In the genomic region with DNA sequence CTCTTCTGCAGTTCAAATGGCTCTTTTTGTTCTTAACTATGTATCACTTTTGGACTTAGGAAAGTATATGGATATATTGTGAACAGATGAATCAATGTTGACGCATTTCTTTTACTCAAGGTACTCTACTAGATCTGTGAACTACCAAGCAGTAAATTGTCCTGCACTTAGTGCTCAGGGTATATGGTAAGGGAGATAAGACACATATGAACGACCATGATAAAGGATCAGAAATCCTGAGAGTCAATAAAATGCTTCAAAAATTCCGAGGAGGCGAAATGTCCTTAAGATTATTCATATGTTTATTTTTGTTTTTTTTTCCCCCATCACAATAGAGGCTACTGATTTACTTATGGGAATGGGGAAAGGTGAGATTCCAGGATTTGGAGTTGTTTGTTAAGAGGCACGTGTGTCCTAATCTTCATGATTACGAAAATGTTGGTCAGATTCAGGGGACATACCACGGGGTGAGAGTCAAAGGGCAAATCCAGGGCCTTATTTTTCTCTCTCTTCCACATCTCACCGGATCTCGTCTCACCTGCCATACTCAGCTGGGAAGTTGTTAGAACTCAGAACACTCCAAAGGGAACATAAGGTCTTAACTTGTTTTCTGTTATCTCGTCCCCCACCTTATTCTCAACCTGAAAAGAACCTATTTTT, we compare ENCODE assay signal across 22 cellular contexts.
A peak's percentile ranks its signal among the peaks of the same experiment; 100 is the strongest.
DNase-seq lines count a peak whose midpoint lies in the region; ATAC-seq and TF ChIP-seq lines count a peak whose summit lies in the region.
"Had no signal": no experiment of that assay in that cellular context is flagged by ENCODE, and none has a peak within 500 bp of the region (broad histone marks: within the 10 kb centered on the region; RNA-seq: fewer than 3 reads in every experiment).

No MANE protein-coding gene starts in this region.

- no peak overlapping the region for H3K4me3 Mint-ChIP-seq in brain

- TF ChIP-seq CTCF in brain (conservative IDR thresholded peaks at IDR 0.05) (no peak), SK-N-SH (IDR thresholded peaks at IDR 0.05) (no peak)

- no peak overlapping the region for H3K23ac ChIP-seq in mesendoderm (ENCODE audit: low read length)

- no peak overlapping the region for H3K27ac ChIP-seq in ACC112 (ENCODE audit: low read depth, low read length)
- H3K27ac ChIP-seq in mesendoderm (ENCODE audit: low read depth, low read length), result no peak overlapping the region
- no peak overlapping the region for H3K27ac ChIP-seq in SK-N-SH (ENCODE audit: low read depth in 2 of 2, low read length in 1 of 2)
- H3K27ac ChIP-seq: C4-2B, KMS-11, SJSA1 had no signal

- no peak overlapping the region for H3K4ac ChIP-seq in mesendoderm (ENCODE audit: low read depth, low read length)

- H2BK15ac ChIP-seq in mesendoderm (replicated peaks; ENCODE audit: low read depth), result no peak overlapping the region

- no peak overlapping the region for H3K4me2 ChIP-seq in mesendoderm (ENCODE audit: low read length)
- H3K4me2 ChIP-seq in SK-N-SH, result no peak overlapping the region
- H3K4me2 ChIP-seq: KMS-11 had no signal

- WGBS in mesendoderm (ENCODE audit: extremely low coverage, insufficient coverage, low lambda C conversion rate), result no CpG with 5 or more reads among the region's 10 CpGs
- WGBS in SK-N-SH (ENCODE audit: low lambda C conversion rate), result 86% methylated on average over 10 of the region's 10 CpGs

- H3K27me3 Mint-ChIP-seq in brain, result peaks cover 6% of the 10 kb centered on the region

- no peaks in the 10 kb centered on the region for H3K9me2 ChIP-seq in SK-N-SH

- no peak overlapping the region for H4K8ac ChIP-seq in mesendoderm (ENCODE audit: low read depth, low read length)

- ATAC-seq in HG02884 (IDR thresholded peaks at IDR 0.05; ENCODE audit: unreplicated experiment), result no peak
- ATAC-seq: Right ventricle myocardium inferior had no signal

- no peaks in the 10 kb centered on the region for H3K79me1 ChIP-seq in mesendoderm (ENCODE audit: low read length)

- no peak overlapping the region for H2BK5ac ChIP-seq in mesendoderm (ENCODE audit: low read length)

- H3K36me3 ChIP-seq in ACC112 (ENCODE audit: insufficient read depth, low read length), result no peaks in the 10 kb centered on the region
- no peaks in the 10 kb centered on the region for H3K36me3 ChIP-seq in mesendoderm (ENCODE audit: control insufficient read depth, insufficient read depth, low read length)
- H3K36me3 ChIP-seq in SK-N-SH (replicated peaks in 1 of 2; ENCODE audit: control insufficient read depth in 1 of 2, insufficient read depth in 2 of 2, low read length in 1 of 2), result no peaks in the 10 kb centered on the region
- H3K36me3 ChIP-seq: SJSA1 had no signal

- TF ChIP-seq RAD21 in SK-N-SH (IDR thresholded peaks at IDR 0.05; ENCODE audit: low read length), result no peak

- H4K5ac ChIP-seq in mesendoderm (ENCODE audit: low read length), result no peak overlapping the region

- H2AK5ac ChIP-seq in mesendoderm (ENCODE audit: low read length), result no peak overlapping the region

- H3K4me1 ChIP-seq in ACC112 (ENCODE audit: control insufficient read depth, insufficient read depth, low read length, unreplicated experiment) (peaks cover 14% of the 10 kb centered on the region), mesendoderm (ENCODE audit: control insufficient read depth, low read depth, low read length) (no peaks in the 10 kb centered on the region), SK-N-SH (ENCODE audit: control insufficient read depth in 1 of 2, insufficient read depth in 2 of 2, low read depth in 1 of 2, low read length in 1 of 2) (peaks cover 0 to 5% of the 10 kb centered on the region in 2 experiments; a peak in 2 of 4 replicates)

- peak; percentile 5 for DNase-seq in OCI-M1 (lab: John Stamatoyannopoulos, UW)
- DNase-seq in mesendoderm, result no peak
- no peak for DNase-seq in iPS-NIHi11 (ENCODE audit: low spot score)
- no peak for DNase-seq in CD1c-positive myeloid dendritic cell (ENCODE audit: extremely low spot score)
- DNase-seq in SK-N-SH, result no peak
- DNase-seq: 8988T, AML-193, EL, GF-D8, MV-4-11, NCI-H1105 treated with DMSO at 0.1 percent for 48 hours, NCI-H1694, NCI-H2081, NCI-H2171, NCI-H524 treated with DMSO at 0.1 percent for 48 hours had no signal

- H3K36me3 Mint-ChIP-seq in brain, result no peaks in the 10 kb centered on the region

- H2BK120ac ChIP-seq in mesendoderm (ENCODE audit: low read depth, low read length), result no peak overlapping the region

- H3K9me3 ChIP-seq in SK-N-SH, result no peaks in the 10 kb centered on the region
- H3K9me3 ChIP-seq: SJSA1 had no signal

- CTCF ChIA-PET in SK-N-SH (lab: Yijun Ruan, JAX), result no interaction called here

- TF ChIP-seq EP300 in SK-N-SH (IDR thresholded peaks at IDR 0.05; ENCODE audit: borderline replicate concordance in 1 of 2, low read depth in 1 of 2, low read length in 1 of 2), result no peak

- no peaks in the 10 kb centered on the region for H4K20me1 ChIP-seq in SK-N-SH (ENCODE audit: insufficient read depth)

- POLR2A ChIA-PET in SK-N-SH (lab: Yijun Ruan, JAX), result no interaction called here

- H3K4me3 ChIP-seq in ACC112 (ENCODE audit: low read depth, low read length) (no peak overlapping the region), mesendoderm (ENCODE audit: low read length) (no peak overlapping the region), SK-N-SH (ENCODE audit: low read depth in 2 of 2, low read length in 1 of 2) (no peak overlapping the region)
- H3K4me3 ChIP-seq: SJSA1 had no signal

- H3K79me2 ChIP-seq in ACC112 (ENCODE audit: control insufficient read depth, insufficient read depth, low read length, unreplicated experiment) (no peaks in the 10 kb centered on the region), mesendoderm (ENCODE audit: control insufficient read depth, insufficient read depth, low read length) (no peaks in the 10 kb centered on the region), SK-N-SH (ENCODE audit: insufficient read depth) (no peaks in the 10 kb centered on the region)

- H3K9ac ChIP-seq in mesendoderm (ENCODE audit: low read length), result no peak overlapping the region
- H3K9ac ChIP-seq in SK-N-SH, result no peak overlapping the region
- H3K9ac ChIP-seq: KMS-11 had no signal

- H3K27me3 ChIP-seq in ACC112 (ENCODE audit: insufficient read depth, low read length), result no peaks in the 10 kb centered on the region
- H3K27me3 ChIP-seq in mesendoderm (ENCODE audit: insufficient read depth, low read length, poor library complexity), result no peaks in the 10 kb centered on the region
- H3K27me3 ChIP-seq in SK-N-SH (ENCODE audit: insufficient read depth), result no peaks in the 10 kb centered on the region
- H3K27me3 ChIP-seq: SJSA1 had no signal

- peaks cover 0 to 12% (median 0%) of the 10 kb centered on the region in 5 experiments for H3K9me3 Mint-ChIP-seq in brain

- H3K27ac Mint-ChIP-seq in brain, result peak overlapping the region in 3 of 5 experiments; percentile 26 to 71 (median 49)

- H3K18ac ChIP-seq in mesendoderm (ENCODE audit: low read length), result peak overlapping the region; percentile 64

- peak overlapping the region; percentile 74 for H2AFZ ChIP-seq in ACC112 (ENCODE audit: low read length, unreplicated experiment)
- H2AFZ ChIP-seq in SK-N-SH (ENCODE audit: low read depth), result no peak overlapping the region

- no peak overlapping the region for H3K56ac ChIP-seq in mesendoderm (ENCODE audit: low read length)

- H3F3A ChIP-seq in SK-N-SH (replicated peaks; ENCODE audit: insufficient read depth), result no peaks in the 10 kb centered on the region

- peaks cover 41% of the 10 kb centered on the region for H3K4me1 Mint-ChIP-seq in brain

TF ChIP-seq in SK-N-SH, 30 proteins besides CTCF, POLR2A, EP300 and RAD21 (continues in another document):
- TF ChIP-seq YY1 (IDR thresholded peaks at IDR 0.05; ENCODE audit: low read depth) (no peak), GATA2 (CRISPR knock-in tag; IDR thresholded peaks at IDR 0.05) (no peak), RXRA (IDR thresholded peaks at IDR 0.05; ENCODE audit: borderline replicate concordance, low read depth) (no peak), FOXM1 (IDR thresholded peaks at IDR 0.05; ENCODE audit: low read depth) (no peak), MEF2A (IDR thresholded peaks at IDR 0.05; ENCODE audit: borderline replicate concordance, low read depth) (no peak), MXI1 (IDR thresholded peaks at IDR 0.05; ENCODE audit: low read depth, low read length) (no peak), GABPA (IDR thresholded peaks at IDR 0.05; ENCODE audit: low read depth) (no peak), RCOR1 (IDR thresholded peaks at IDR 0.05; ENCODE audit: low read length) (no peak)
- TF ChIP-seq, protein P1, sequence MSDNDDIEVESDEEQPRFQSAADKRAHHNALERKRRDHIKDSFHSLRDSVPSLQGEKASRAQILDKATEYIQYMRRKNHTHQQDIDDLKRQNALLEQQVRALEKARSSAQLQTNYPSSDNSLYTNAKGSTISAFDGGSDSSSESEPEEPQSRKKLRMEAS (IDR thresholded peaks at IDR 0.05; ENCODE audit: low read depth), result no peak
- TF ChIP-seq, protein P2, sequence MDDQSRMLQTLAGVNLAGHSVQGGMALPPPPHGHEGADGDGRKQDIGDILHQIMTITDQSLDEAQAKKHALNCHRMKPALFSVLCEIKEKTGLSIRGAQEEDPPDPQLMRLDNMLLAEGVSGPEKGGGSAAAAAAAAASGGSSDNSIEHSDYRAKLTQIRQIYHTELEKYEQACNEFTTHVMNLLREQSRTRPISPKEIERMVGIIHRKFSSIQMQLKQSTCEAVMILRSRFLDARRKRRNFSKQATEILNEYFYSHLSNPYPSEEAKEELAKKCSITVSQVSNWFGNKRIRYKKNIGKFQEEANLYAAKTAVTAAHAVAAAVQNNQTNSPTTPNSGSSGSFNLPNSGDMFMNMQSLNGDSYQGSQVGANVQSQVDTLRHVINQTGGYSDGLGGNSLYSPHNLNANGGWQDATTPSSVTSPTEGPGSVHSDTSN (IDR thresholded peaks at IDR 0.05), result no peak
